In the genomic region with DNA sequence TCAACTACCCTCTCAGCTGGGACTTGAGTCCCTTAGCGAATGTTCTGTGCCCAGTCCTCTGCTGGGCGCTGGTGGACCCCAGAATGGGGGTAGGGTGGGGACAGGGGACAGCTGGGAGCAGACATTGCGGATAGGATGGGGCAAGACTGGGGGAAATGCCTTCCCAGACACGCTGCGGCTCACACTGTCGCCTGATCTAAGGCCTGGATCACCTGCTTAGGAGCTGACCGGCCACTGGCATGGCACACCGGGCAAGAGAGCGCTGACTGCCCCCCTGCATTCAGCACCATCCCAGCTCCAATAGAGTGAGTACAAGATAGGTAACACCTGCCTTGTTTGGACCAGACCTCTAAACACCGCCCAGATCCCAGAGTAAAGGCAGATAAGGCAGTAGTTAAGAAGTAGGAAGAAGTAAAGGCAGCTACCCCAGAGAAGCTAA, we compare ENCODE assay signal across 1 cellular context.
TF ChIP-seq lines count a peak whose summit lies in the region.

No MANE protein-coding gene starts in this region.

TF ChIP-seq in GM23338, 12 proteins besides CTCF, POLR2A, EP300 and RAD21 (continued from another document):
- no peak for TF ChIP-seq ZNF462 (CRISPR knock-in tag; IDR thresholded peaks at IDR 0.05)
